In genomic region chr17:27805520-27806146, GRCh38 we compare ENCODE assay signal across 8 cellular contexts. TPM values are rescaled to one million over a fixed set of nuclear protein-coding genes. Genes with fewer than 3 reads are reported as not detected.
DNase-seq lines count a peak whose midpoint lies in the region; ATAC-seq, FAIRE-seq and TF ChIP-seq lines count a peak whose summit lies in the region.

No MANE protein-coding gene starts in this region.

- peak overlapping the region; percentile 97 for H3K4me2 ChIP-seq in GM12878 (ENCODE audit: control insufficient read depth, insufficient read depth)

- H3K27ac ChIP-seq in GM12878 (ENCODE audit: control insufficient read depth, insufficient read depth), result peak overlapping the region; percentile 98

- intact Hi-C loops in GM12878 (cut with micrococcal nuclease; ENCODE audit: unreplicated experiment), result loop anchor here (1.0 to 5.0 kb wide), 3 partner anchors 75 to 237 kb away; partner anchors contain the start of gene NLK

- peak; percentile 93 for TF ChIP-seq RAD21 in GM12878 (IDR thresholded peaks at IDR 0.05; ENCODE audit: insufficient read depth, low read depth, low read length)

- peak overlapping the region; percentile 86 for H3K9ac ChIP-seq in GM12878 (ENCODE audit: control insufficient read depth, insufficient read depth, low read length)

- RAD21 ChIA-PET in GM12878 (lab: Charles Lee; ENCODE audit: unreplicated experiment), result interaction anchor here (0.6 to 10.3 kb wide), 36 partner anchors 9 to 611 kb away, joined by 3 to 439 read pairs (median 4); partner anchors contain the start of genes IFT20, LYRM9 and TNFAIP1

- DNase-seq in GF-D8 (lab: John Stamatoyannopoulos, UW) (peak; percentile 1), NCI-H187 (lab: John Stamatoyannopoulos, UW) (peak; percentile 43 to 55), T1000 (lab: John Stamatoyannopoulos, UW) (peak; percentile 17), GM12878 (ENCODE audit: low read depth, low spot score) (peak; percentile 70), iPS DF 4.7 (ENCODE audit: extremely low read depth, low spot score) (peak; percentile 85), skeletal muscle cell (ENCODE audit: low read depth) (peak; percentile 57)

- BruUV-seq in GM12878 (replicated peaks; lab: Mats Ljungman, UMichigan), result no TSS peak

- H3K79me2 ChIP-seq in GM12878 (ENCODE audit: control insufficient read depth, insufficient read depth, low read length), result no peaks in the 10 kb centered on the region

- H3K4me3 ChIP-seq in GM12878 (peak overlapping the region; percentile 20; the same call in 1 of the 2 replicates), skeletal muscle cell (ENCODE audit: low read depth, low read length) (peak overlapping the region; percentile 30)

- H2AFZ ChIP-seq in GM12878 (ENCODE audit: control insufficient read depth, low read depth, low read length), result peak overlapping the region; percentile 95

- CTCF ChIA-PET in GM12878 (lab: Yijun Ruan, JAX), result interaction anchor here (0.8 to 20.6 kb wide), 44 partner anchors 9 to 611 kb away, joined by 3 to 664 read pairs (median 5); partner anchors contain the start of genes IFT20 and LYRM9

- 0 out of 2 replicates have a peak, but pooled peaks have one; percentile 37 for TF ChIP-seq POLR2A in GM12878 (IDR thresholded peaks at IDR 0.05; ENCODE audit: low read depth, low read length)

- no peaks in the 10 kb centered on the region; the same call in 1 of the 3 replicates for H3K9me3 ChIP-seq in GM12878 (replicated peaks; ENCODE audit: control insufficient read depth, insufficient read depth, low read length)

- ATAC-seq in HG02642 (IDR thresholded peaks at IDR 0.05; ENCODE audit: poor library complexity, unreplicated experiment), result peak; percentile 41
- peak; percentile 76 for ATAC-seq in GM12878
- ATAC-seq in HG02970 (IDR thresholded peaks at IDR 0.05; ENCODE audit: low FRiP score, unreplicated experiment), result no peak

- WGBS in GM12878 (ENCODE audit: insufficient coverage, insufficient replicate concordance, low lambda C conversion rate, missing lambda C conversion rate), result 0% methylated on average over 14 of the region's 14 CpGs

- H3K36me3 ChIP-seq in GM12878 (ENCODE audit: control insufficient read depth in 2 of 2, insufficient read depth in 2 of 2, low read length in 1 of 2), result no peaks in the 10 kb centered on the region

- POLR2A ChIA-PET in GM12878 (lab: Charles Lee), result interaction anchor here (0.6 to 5.0 kb wide), 7 partner anchors 31 to 415 kb away, joined by 3 to 40 read pairs (median 4); partner anchors contain the start of gene LYRM9

- peaks cover 48% of the 10 kb centered on the region for H3K4me1 ChIP-seq in GM12878 (ENCODE audit: control insufficient read depth, insufficient read depth, low read length)

- H4K20me1 ChIP-seq in GM12878 (ENCODE audit: control insufficient read depth, insufficient read depth), result no peaks in the 10 kb centered on the region

- no peaks in the 10 kb centered on the region for H3K27me3 ChIP-seq in GM12878 (replicated peaks in 1 of 2; ENCODE audit: control insufficient read depth in 2 of 2, insufficient read depth in 2 of 2, low read length in 1 of 2)

- peak; percentile 83 to 91 (median 91) for TF ChIP-seq CTCF in GM12878 (IDR thresholded peaks at IDR 0.05 in 2 of 3, conservative IDR thresholded peaks at IDR 0.05 in 1 of 3; ENCODE audit: control insufficient read depth in 2 of 3, extremely low read depth in 1 of 3, insufficient read depth in 1 of 3, low read depth in 3 of 3, low read length in 3 of 3)

- TF ChIP-seq EP300 in GM12878 (IDR thresholded peaks at IDR 0.05; ENCODE audit: borderline replicate concordance in 1 of 2, control insufficient read depth in 1 of 2, low read depth in 2 of 2, low read length in 2 of 2), result peak in 1 of 2 experiments; percentile 64; a peak in 1 of 4 replicates

- SMC1A ChIA-PET in GM12878 (lab: Charles Lee; ENCODE audit: uncharacterized antibody, unreplicated experiment), result interaction anchor here (0.6 to 11.7 kb wide), 23 partner anchors 10 to 552 kb away, joined by 3 to 457 read pairs (median 4); partner anchors contain the start of genes LYRM9 and POLDIP2

- peak; percentile 88 for FAIRE-seq in GM12878 (lab: Jason Lieb, UNC)

- in situ Hi-C loops in GM12878 (cut with MboI), result loop anchor here (5.0 kb wide), 1 partner anchor 77 kb away; no protein-coding TSS in a partner anchor

TF ChIP-seq in GM12878, 131 proteins besides CTCF, POLR2A, EP300 and RAD21 (continues in another document):
- TF ChIP-seq TBL1XR1 (IDR thresholded peaks at IDR 0.05; ENCODE audit: low read depth, low read length) (no peak), SIX5 (IDR thresholded peaks at IDR 0.05; ENCODE audit: low read depth, low read length, severe bottlenecking) (no peak), MTA2 (IDR thresholded peaks at IDR 0.05; ENCODE audit: low read depth) (peak; percentile 75; the same call in 1 of the 2 replicates), KDM1A (IDR thresholded peaks at IDR 0.05; ENCODE audit: borderline replicate concordance) (no peak), DPF2 (IDR thresholded peaks at IDR 0.05) (peak; percentile 93), POLR2AphosphoS2 (IDR thresholded peaks at IDR 0.05; ENCODE audit: low read depth, low read length) (no peak), KLF5 (IDR thresholded peaks at IDR 0.05; ENCODE audit: partially characterized antibody) (no peak), SRF (IDR thresholded peaks at IDR 0.05; ENCODE audit: low read depth in 2 of 2, low read length in 2 of 2) (no peak), LARP7 (IDR thresholded peaks at IDR 0.05) (peak; percentile 46; the same call in 1 of the 2 replicates), CREB1 (IDR thresholded peaks at IDR 0.05; ENCODE audit: low read depth) (no peak), GATAD2B (conservative IDR thresholded peaks at IDR 0.05; ENCODE audit: low read depth) (peak; percentile 72; the same call in 1 of the 2 replicates), ZZZ3 (IDR thresholded peaks at IDR 0.05; ENCODE audit: control insufficient read depth, insufficient read length, low read depth) (no peak), MTA3 (IDR thresholded peaks at IDR 0.05; ENCODE audit: borderline replicate concordance, low read length) (no peak), FOXM1 (IDR thresholded peaks at IDR 0.05; ENCODE audit: low read depth, low read length) (no peak), SMC3 (IDR thresholded peaks at IDR 0.05; ENCODE audit: borderline replicate concordance, low read length) (peak; percentile 96), RELA (IDR thresholded peaks at IDR 0.05; ENCODE audit: borderline replicate concordance, partially characterized antibody) (no peak), RFX5 (IDR thresholded peaks at IDR 0.05; ENCODE audit: low read depth, low read length) (no peak), PBX3 (IDR thresholded peaks at IDR 0.05; ENCODE audit: insufficient replicate concordance, low read depth, low read length) (no peak), MEF2B (IDR thresholded peaks at IDR 0.05; ENCODE audit: partially characterized antibody, poor library complexity, severe bottlenecking) (peak; percentile 51), NR2C1 (IDR thresholded peaks at IDR 0.05) (peak; percentile 42; the same call in 1 of the 2 replicates), TCF3 (IDR thresholded peaks at IDR 0.05; ENCODE audit: borderline replicate concordance, insufficient read depth, low read depth, low read length) (0 out of 2 replicates have a peak, but pooled peaks have one; percentile 54), RUNX3 (IDR thresholded peaks at IDR 0.05; ENCODE audit: low read length) (0 out of 2 replicates have a peak, but pooled peaks have one; percentile 3), POLR2AphosphoS5 (IDR thresholded peaks at IDR 0.05; ENCODE audit: low read length) (peak; percentile 53), YY1 (IDR thresholded peaks at IDR 0.05; ENCODE audit: low read depth, low read length) (peak; percentile 59)
- TF ChIP-seq, protein P1, sequence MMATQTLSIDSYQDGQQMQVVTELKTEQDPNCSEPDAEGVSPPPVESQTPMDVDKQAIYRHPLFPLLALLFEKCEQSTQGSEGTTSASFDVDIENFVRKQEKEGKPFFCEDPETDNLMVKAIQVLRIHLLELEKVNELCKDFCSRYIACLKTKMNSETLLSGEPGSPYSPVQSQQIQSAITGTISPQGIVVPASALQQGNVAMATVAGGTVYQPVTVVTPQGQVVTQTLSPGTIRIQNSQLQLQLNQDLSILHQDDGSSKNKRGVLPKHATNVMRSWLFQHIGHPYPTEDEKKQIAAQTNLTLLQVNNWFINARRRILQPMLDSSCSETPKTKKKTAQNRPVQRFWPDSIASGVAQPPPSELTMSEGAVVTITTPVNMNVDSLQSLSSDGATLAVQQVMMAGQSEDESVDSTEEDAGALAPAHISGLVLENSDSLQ (IDR thresholded peaks at IDR 0.05), result no peak

RNA-seq across cellular contexts. Expression of gene NOS2, which starts 5.3 kb away (rescaled TPM):
- total RNA-seq in GM12878 (2013; cell fraction: nucleolus; rRNA removed), result 0.40 and 0.59 TPM in 2 replicates
- not detected in 2 replicates for total RNA-seq in GM12878 (2014; rRNA removed)
- not detected in 2 replicates for total RNA-seq in GM12878 (2014; rRNA removed; fragmentation: Illumina TruSeq; extraction: Trizol)
- 0.05 and 0.08 TPM in 2 replicates for total RNA-seq in GM12878 (2021)
- polyA plus RNA-seq in GM12878 (2011; ENCODE audit: low read depth), result not detected
- 0.01 and 0.03 TPM in 2 replicates for polyA plus RNA-seq in GM12878 (2011; rRNA removed)
- polyA plus RNA-seq in GM12878 (2011; cell fraction: cytosol; rRNA removed), result 0.03 and 0.04 TPM in 2 replicates
- 0.06 and 0.25 TPM in 2 replicates for polyA plus RNA-seq in GM12878 (2011; cell fraction: nucleus; rRNA removed)
- 0.08 TPM in 1 of 2 replicates, not detected in the other for polyA plus RNA-seq in GM12878 (2012)
- 0.01 and 0.05 TPM in 2 replicates for polyA plus RNA-seq in GM12878 (2014; fragmentation: Illumina TruSeq; extraction: Trizol)
- polyA plus RNA-seq in GM12878 (2014; fragmentation: Nextera tagmentation; extraction: Ambion mirVana), result not detected
- polyA plus RNA-seq in GM12878 (2014; rRNA removed), result 0.03 TPM in 1 of 2 replicates, not detected in the other
- polyA plus RNA-seq in GM12878 (2016; fragmentation: Nextera tagmentation; extraction: Ambion mirVana), result not detected
- polyA minus RNA-seq in GM12878 (2011; rRNA and poly(A)+ RNA removed), result 0.07 and 0.15 TPM in 2 replicates
- polyA minus RNA-seq in GM12878 (2011; cell fraction: cytosol; rRNA and poly(A)+ RNA removed), result not detected in 2 replicates
- 0.12 TPM in 1 of 2 replicates, not detected in the other for polyA minus RNA-seq in GM12878 (2011; cell fraction: nucleus; rRNA and poly(A)+ RNA removed)

Comparison
In these comparisons a context has a peak if more than half of its experiments do, and no peak if none do; other contexts are left out.
1. DNase-seq: peak in every context shown above with its lines; median percentile 85 in iPS DF 4.7; 70 in GM12878; 57 in skeletal muscle cell; 49 in NCI-H187; 17 in T1000; 1 in GF-D8.